Comparison of ENCODE assay signal across 28 cellular contexts in the genomic region with DNA sequence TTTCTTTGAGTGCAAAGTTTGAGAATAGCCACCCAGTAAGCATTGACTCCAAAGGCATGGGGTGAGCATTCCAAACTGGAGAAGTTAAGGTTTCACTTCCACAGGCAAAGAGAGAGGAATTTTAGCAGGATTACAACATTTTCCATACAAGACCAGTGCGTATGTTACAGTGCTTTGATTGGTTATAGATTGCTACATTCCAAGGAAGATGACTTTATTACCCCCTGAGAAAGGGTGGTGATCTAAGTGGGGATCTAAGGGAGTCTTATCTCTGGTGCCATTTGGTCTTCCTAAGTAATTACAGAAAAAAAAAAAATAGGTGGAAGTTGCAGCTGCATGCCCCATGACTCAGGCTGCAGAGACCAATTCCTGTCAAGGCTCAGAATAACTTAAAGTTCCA. TPM values are rescaled to one million over a fixed set of nuclear protein-coding genes. Genes with fewer than 3 reads are reported as not detected.
A peak's percentile ranks its signal among the peaks of the same experiment; 100 is the strongest.
DNase-seq lines count a peak whose midpoint lies in the region; ATAC-seq and TF ChIP-seq lines count a peak whose summit lies in the region.
"Had no signal": no experiment of that assay in that cellular context is flagged by ENCODE, and none has a peak within 500 bp of the region (broad histone marks: within the 10 kb centered on the region; RNA-seq: fewer than 3 reads in every experiment).

No MANE protein-coding gene starts in this region.

- H3K18ac ChIP-seq in IMR-90 (ENCODE audit: low read depth, low read length), result no peak overlapping the region

- no peak overlapping the region for H3K27ac Mint-ChIP-seq in CD4-positive, alpha-beta T cell
- no peak overlapping the region for H3K27ac Mint-ChIP-seq in activated T-helper 17 cell treated with anti-CD3 and anti-CD28 coated beads, Interleukin-2, amount 50 U/mL, for 72 hours
- H3K27ac Mint-ChIP-seq: activated CD4-positive, alpha-beta memory T cell treated with anti-CD3 and anti-CD28 coated beads for 36 hours; stimulated activated memory B cell treated with anti-CD40 and anti-IgM and Interleukin-4, amounts not matched to agents 10 μg/mL and 1 μg/mL and 100 μg/mL, for 72 hours; T-helper 1 cell treated with Interleukin-12 subunit alpha and Interleukin-12 subunit beta and Interleukin-4 antibody, amounts not matched to agents 30 μg/mL and 1 μg/mL, for 36 hours had no signal

- no peak overlapping the region for H4K91ac ChIP-seq in IMR-90 (ENCODE audit: insufficient read depth, low read depth, low read length)

- no peaks in the 10 kb centered on the region for H3K79me1 ChIP-seq in IMR-90 (ENCODE audit: low read depth in 1 of 2, low read length in 2 of 2)

- H3K4me1 ChIP-seq in IMR-90 (ENCODE audit: control insufficient read depth, insufficient read depth, low read length), result peaks cover 9% of the 10 kb centered on the region
- peaks cover 22% of the 10 kb centered on the region for H3K4me1 ChIP-seq in hepatocyte (ENCODE audit: insufficient read depth)
- no peaks in the 10 kb centered on the region for H3K4me1 ChIP-seq in prostate gland (replicated peaks)
- H3K4me1 ChIP-seq in tibial artery, result no peaks in the 10 kb centered on the region
- H3K4me1 ChIP-seq: esophagus muscularis mucosa had no signal

- no peaks in the 10 kb centered on the region for H3K9me3 Mint-ChIP-seq in CD4-positive, alpha-beta T cell
- H3K9me3 Mint-ChIP-seq in activated T-helper 17 cell treated with anti-CD3 and anti-CD28 coated beads, Interleukin-2, amount 50 U/mL, for 72 hours, result no peaks in the 10 kb centered on the region
- H3K9me3 Mint-ChIP-seq: activated CD4-positive, alpha-beta memory T cell treated with anti-CD3 and anti-CD28 coated beads for 36 hours; activated naive CD4-positive, alpha-beta T cell treated with anti-CD3 and anti-CD28 coated beads, Interleukin-2, amount 50 U/mL, for 72 hours; CD8-positive, alpha-beta T cell; neural crest cell; stimulated activated memory B cell treated with anti-CD40 and anti-IgM and Interleukin-4, amounts not matched to agents 10 μg/mL and 1 μg/mL and 100 μg/mL, for 72 hours; T-helper 1 cell treated with Interleukin-12 subunit alpha and Interleukin-12 subunit beta and Interleukin-4 antibody, amounts not matched to agents 30 μg/mL and 1 μg/mL, for 36 hours had no signal

- H2BK15ac ChIP-seq in IMR-90 (ENCODE audit: low read depth, low read length), result no peak overlapping the region

- no peaks in the 10 kb centered on the region for H3K27me3 Mint-ChIP-seq in CD4-positive, alpha-beta T cell
- H3K27me3 Mint-ChIP-seq in activated T-helper 17 cell treated with anti-CD3 and anti-CD28 coated beads, Interleukin-2, amount 50 U/mL, for 72 hours, result no peaks in the 10 kb centered on the region
- H3K27me3 Mint-ChIP-seq: activated CD4-positive, alpha-beta memory T cell treated with anti-CD3 and anti-CD28 coated beads for 36 hours; stimulated activated memory B cell treated with anti-CD40 and anti-IgM and Interleukin-4, amounts not matched to agents 10 μg/mL and 1 μg/mL and 100 μg/mL, for 72 hours had no signal

- ATAC-seq in IMR-90 (ENCODE audit: low read depth), result peak; percentile 84
- no peak for ATAC-seq in CD4-positive, alpha-beta T cell (ENCODE audit: poor library complexity)
- ATAC-seq in activated T-helper 17 cell treated with anti-CD3 and anti-CD28 coated beads, Interleukin-2, amount 50 U/mL, for 72 hours (replicated peaks), result no peak
- ATAC-seq: A549; activated naive CD4-positive, alpha-beta T cell treated with anti-CD3 and anti-CD28 coated beads, Interleukin-2, amount 50 U/mL, for 72 hours; CD8-positive, alpha-beta T cell; HCT116; stimulated activated memory B cell treated with anti-CD40 and anti-IgM and Interleukin-4, amounts not matched to agents 10 μg/mL and 1 μg/mL and 100 μg/mL, for 72 hours had no signal

- H3K4me3 Mint-ChIP-seq in CD4-positive, alpha-beta T cell, result no peak overlapping the region
- H3K4me3 Mint-ChIP-seq in activated T-helper 17 cell treated with anti-CD3 and anti-CD28 coated beads, Interleukin-2, amount 50 U/mL, for 72 hours, result no peak overlapping the region
- H3K4me3 Mint-ChIP-seq: activated CD4-positive, alpha-beta memory T cell treated with anti-CD3 and anti-CD28 coated beads for 36 hours; CD8-positive, alpha-beta T cell; neural crest cell; stimulated activated memory B cell treated with anti-CD40 and anti-IgM and Interleukin-4, amounts not matched to agents 10 μg/mL and 1 μg/mL and 100 μg/mL, for 72 hours; T-helper 1 cell treated with Interleukin-12 subunit alpha and Interleukin-12 subunit beta and Interleukin-4 antibody, amounts not matched to agents 30 μg/mL and 1 μg/mL, for 36 hours had no signal

- no peak for TF ChIP-seq RAD21 in IMR-90 (IDR thresholded peaks at IDR 0.05; ENCODE audit: low read length)

- no peaks in the 10 kb centered on the region for H3K9me3 ChIP-seq in IMR-90 (ENCODE audit: control insufficient read depth, insufficient read depth, low read length)
- H3K9me3 ChIP-seq in hepatocyte (ENCODE audit: low read depth), result no peaks in the 10 kb centered on the region
- H3K9me3 ChIP-seq in prostate gland, result no peaks in the 10 kb centered on the region
- no peaks in the 10 kb centered on the region for H3K9me3 ChIP-seq in CD4-positive, alpha-beta T cell (ENCODE audit: control insufficient read depth, low read length)
- H3K9me3 ChIP-seq in tibial artery, result no peaks in the 10 kb centered on the region
- H3K9me3 ChIP-seq: A549, esophagus muscularis mucosa had no signal

- peaks cover 37% of the 10 kb centered on the region for H3K36me3 ChIP-seq in IMR-90 (ENCODE audit: control insufficient read depth, insufficient read depth, low read length)
- no peaks in the 10 kb centered on the region for H3K36me3 ChIP-seq in hepatocyte (replicated peaks; ENCODE audit: insufficient read depth, low read depth)
- peaks cover 0 to 11% of the 10 kb centered on the region in 2 donors for H3K36me3 ChIP-seq in prostate gland
- H3K36me3 ChIP-seq in tibial artery, result peaks cover 44 to 97% (median 81%) of the 10 kb centered on the region in 3 donors
- H3K36me3 ChIP-seq: brain microvascular endothelial cell had no signal

- H3K27ac ChIP-seq in IMR-90 (ENCODE audit: insufficient read depth, low read length), result no peak overlapping the region
- H3K27ac ChIP-seq in hepatocyte, result peak overlapping the region; percentile 71
- H3K27ac ChIP-seq in prostate gland, result no peak overlapping the region
- no peak overlapping the region for H3K27ac ChIP-seq in CD4-positive, alpha-beta T cell (ENCODE audit: low read depth, low read length)
- H3K27ac ChIP-seq in tibial artery, result no peak overlapping the region
- H3K27ac ChIP-seq: A549, brain microvascular endothelial cell, esophagus muscularis mucosa, WERI-Rb-1 had no signal

- TF ChIP-seq CTCF in AG04449 (IDR thresholded peaks at IDR 0.05; ENCODE audit: insufficient read depth, low read length, missing control alignments) (no peak), IMR-90 (conservative IDR thresholded peaks at IDR 0.05; ENCODE audit: low read depth, low read length) (no peak), cardiac fibroblast (IDR thresholded peaks at IDR 0.05; ENCODE audit: low read depth, low read length) (no peak), hepatocyte (IDR thresholded peaks at IDR 0.05; ENCODE audit: poor library complexity) (no peak), prostate gland (IDR thresholded peaks at IDR 0.05) (no peak), tibial artery (IDR thresholded peaks at IDR 0.05) (no peak)
- TF ChIP-seq CTCF in CD4-positive, alpha-beta T cell (IDR thresholded peaks at IDR 0.05), result no peak

- H4K5ac ChIP-seq in IMR-90 (ENCODE audit: low read depth, low read length), result no peak overlapping the region

- no peak overlapping the region for H3K4ac ChIP-seq in IMR-90 (ENCODE audit: low read depth, low read length)

- intact Hi-C loops in IMR-90 (cut with micrococcal nuclease) (no loop called here), prostate gland (cut with DNase I) (no loop called here), tibial artery (cut with DNase I; ENCODE audit: low total_unique reads) (no loop called here)
- intact Hi-C loops in CD4-positive, alpha-beta T cell (cut with DNase I, micrococcal nuclease), result no loop called here

- dilution Hi-C loops in IMR-90 (cut with HindIII; ENCODE audit: low sequenced_read_pairs, unreplicated experiment), result no loop called here

- H3K79me2 ChIP-seq in hepatocyte, result no peaks in the 10 kb centered on the region

- POLR2A ChIA-PET in AG04449 (lab: Yijun Ruan, JAX), result interaction anchor here (1.4 kb wide), 1 partner anchor 10 kb away, joined by 4 read pairs; no protein-coding TSS in a partner anchor
- POLR2A ChIA-PET in IMR-90 (lab: Charles Lee; ENCODE audit: unreplicated experiment), result no interaction called here
- POLR2A ChIA-PET in CD4-positive, alpha-beta T cell (lab: Charles Lee), result no interaction called here

- H2BK5ac ChIP-seq in IMR-90 (ENCODE audit: low read depth, low read length, poor library complexity, severe bottlenecking), result no peak overlapping the region

- no peak overlapping the region for H3K9ac ChIP-seq in IMR-90 (ENCODE audit: low read depth, low read length)

- H2AK5ac ChIP-seq in IMR-90 (ENCODE audit: low read depth, low read length), result no peak overlapping the region

- CTCF ChIA-PET in AG04449 (lab: Yijun Ruan, JAX), result interaction anchor here (1.0 to 1.4 kb wide), 3 partner anchors 10 to 38 kb away, joined by 3 to 6 read pairs (median 4); partner anchors contain the start of gene POLDIP2
- CTCF ChIA-PET in IMR-90 (lab: Yijun Ruan, JAX), result interaction anchor here (1.1 kb wide), 1 partner anchor 22 kb away, joined by 6 read pairs; no protein-coding TSS in a partner anchor
- CTCF ChIA-PET in CD4-positive, alpha-beta T cell (lab: Charles Lee), result no interaction called here

- DNase-seq in AG04449 (ENCODE audit: low read depth, low spot score), result peak; percentile 54
- peak; percentile 64 for DNase-seq in IMR-90
- DNase-seq in cardiac fibroblast (ENCODE audit: low read depth in 2 of 2), result peak; percentile 9 to 31
- peak; percentile 50 for DNase-seq in hepatocyte (ENCODE audit: low spot score)
- DNase-seq in prostate gland (ENCODE audit: low spot score), result no peak
- DNase-seq in CD4-positive, alpha-beta T cell, result no peak
- DNase-seq in tibial artery, result no peak
- DNase-seq: activated CD4-positive, alpha-beta memory T cell treated with anti-CD3 and anti-CD28 coated beads for 36 hours; brain microvascular endothelial cell; CD8-positive, alpha-beta T cell; hippocampal formation; kidney; NCI-H1105 treated with DMSO at 0.1 percent for 48 hours; NCI-H2107; NCI-H524 treated with DMSO at 0.1 percent for 48 hours; retina; SIG-M5; WERI-Rb-1 had no signal

- H2BK20ac ChIP-seq in IMR-90 (ENCODE audit: low read depth, low read length), result no peak overlapping the region

- no peak overlapping the region for H3K14ac ChIP-seq in IMR-90 (replicated peaks; ENCODE audit: low read depth, low read length)

- H3K4me3 ChIP-seq in AG04449 (ENCODE audit: low read depth, low read length) (no peak overlapping the region), IMR-90 (ENCODE audit: insufficient read depth, low read depth, low read length) (no peak overlapping the region), cardiac fibroblast (replicated peaks in 1 of 2; ENCODE audit: low read depth in 2 of 2, low read length in 2 of 2) (no peak overlapping the region), hepatocyte (no peak overlapping the region), prostate gland (no peak overlapping the region), tibial artery (no peak overlapping the region)
- H3K4me3 ChIP-seq: A549, esophagus muscularis mucosa had no signal

- H2BK120ac ChIP-seq in IMR-90 (ENCODE audit: low read depth, low read length), result no peak overlapping the region

- WGBS in IMR-90 (ENCODE audit: extremely low coverage in 2 of 2, insufficient read length in 1 of 2), 2 experiments, result no CpG with 5 or more reads among the region's 1 CpG
- 26% methylated on average over 1 of the region's 1 CpG for WGBS in hepatocyte (ENCODE audit: low lambda C conversion rate, missing lambda C conversion rate)
- 0% methylated on average over 1 of the region's 1 CpG for WGBS in prostate gland

- no peak overlapping the region for H3K56ac ChIP-seq in IMR-90 (ENCODE audit: extremely low read depth, insufficient read depth, low read length)

- no peaks in the 10 kb centered on the region for H4K20me1 ChIP-seq in IMR-90 (ENCODE audit: insufficient read depth, low read length)
- no peaks in the 10 kb centered on the region for H4K20me1 ChIP-seq in hepatocyte (ENCODE audit: insufficient read depth, poor library complexity, severe bottlenecking)

- no peaks in the 10 kb centered on the region for H3K4me1 Mint-ChIP-seq in CD4-positive, alpha-beta T cell (ENCODE audit: low read depth)
- H3K4me1 Mint-ChIP-seq in activated T-helper 17 cell treated with anti-CD3 and anti-CD28 coated beads, Interleukin-2, amount 50 U/mL, for 72 hours, result no peaks in the 10 kb centered on the region

- peaks cover 52% of the 10 kb centered on the region for H3K36me3 Mint-ChIP-seq in CD4-positive, alpha-beta T cell (ENCODE audit: low read depth)
- H3K36me3 Mint-ChIP-seq in activated T-helper 17 cell treated with anti-CD3 and anti-CD28 coated beads, Interleukin-2, amount 50 U/mL, for 72 hours (ENCODE audit: low read depth), result peaks cover 67% of the 10 kb centered on the region

- no peak overlapping the region for H4K8ac ChIP-seq in IMR-90 (ENCODE audit: low read depth in 2 of 2, low read length in 2 of 2)

- TF ChIP-seq POLR2A in IMR-90 (IDR thresholded peaks at IDR 0.05; ENCODE audit: low read depth, low read length) (no peak), prostate gland (IDR thresholded peaks at IDR 0.05) (no peak)

- no peak overlapping the region for H3K23ac ChIP-seq in IMR-90 (ENCODE audit: low read depth, low read length)

- no peaks in the 10 kb centered on the region for H3K9me2 ChIP-seq in hepatocyte (replicated peaks; ENCODE audit: insufficient read depth)

- in situ Hi-C loops in IMR-90 (cut with MboI; ENCODE audit: low sequenced_read_pairs), result no loop called here

- H2AK9ac ChIP-seq in IMR-90 (replicated peaks; ENCODE audit: low read depth, low read length, poor library complexity), result no peak overlapping the region

- BruUV-seq in IMR-90 (replicated peaks; lab: Mats Ljungman, UMichigan), result no TSS peak

- H3K4me2 ChIP-seq in IMR-90 (ENCODE audit: low read depth, low read length) (no peak overlapping the region), hepatocyte (no peak overlapping the region)
- H3K4me2 ChIP-seq: A549 had no signal

- H2AFZ ChIP-seq in IMR-90 (replicated peaks; ENCODE audit: low read length, poor library complexity) (no peak overlapping the region), hepatocyte (no peak overlapping the region)

- H3K9me1 ChIP-seq in IMR-90 (ENCODE audit: insufficient read depth, low read length), result peaks cover 19% of the 10 kb centered on the region; the same call in 1 of the 2 replicates

- H3K27me3 ChIP-seq in IMR-90 (ENCODE audit: control insufficient read depth, insufficient read depth, low read length) (no peaks in the 10 kb centered on the region), hepatocyte (no peaks in the 10 kb centered on the region), prostate gland (replicated peaks; ENCODE audit: insufficient read depth) (no peaks in the 10 kb centered on the region), tibial artery (no peaks in the 10 kb centered on the region)
- H3K27me3 ChIP-seq in CD4-positive, alpha-beta T cell (ENCODE audit: control insufficient read depth, insufficient read depth, low read length), result no peaks in the 10 kb centered on the region
- H3K27me3 ChIP-seq: brain microvascular endothelial cell, esophagus muscularis mucosa had no signal

RNA-seq across cellular contexts. Expression of gene SLC46A1, which starts 11.3 kb away (rescaled TPM):
- 2.7 and 2.8 TPM in 2 replicates for total RNA-seq in IMR-90 (2012; rRNA removed)
- 3.9 and 4.0 TPM in 2 replicates for polyA plus RNA-seq in IMR-90 (2012; rRNA removed)
- polyA plus RNA-seq in IMR-90 (2012; cell fraction: cytosol; rRNA removed), result 2.6 and 3.0 TPM in 2 replicates
- polyA plus RNA-seq in IMR-90 (2012; cell fraction: nucleus; rRNA removed; ENCODE audit: low replicate concordance), result 5.3 and 6.3 TPM in 2 replicates
- total RNA-seq in hepatocyte, result 41.9 and 54.5 TPM in 2 replicates
- polyA plus RNA-seq in hepatocyte, result 34.8 and 43.1 TPM in 2 replicates
- total RNA-seq in prostate gland, result 10 to 100 TPM; 14.9 to 20.1 TPM
- total RNA-seq in CD4-positive, alpha-beta T cell, result under 1 TPM; 0.44 to 0.45 TPM
- 1 to 10 TPM; 2.5 to 4.4 TPM for total RNA-seq in activated T-helper 17 cell treated with anti-CD3 and anti-CD28 coated beads, Interleukin-2, amount 50 U/mL, for 72 hours

RNA-seq across cellular contexts. Expression of gene SARM1, which starts 23.2 kb away (rescaled TPM):
- total RNA-seq in IMR-90 (2012; rRNA removed), result 2.5 and 3.4 TPM in 2 replicates
- 10.3 and 11.4 TPM in 2 replicates for polyA plus RNA-seq in IMR-90 (2012; rRNA removed)
- polyA plus RNA-seq in IMR-90 (2012; cell fraction: cytosol; rRNA removed), result 2.3 and 9.3 TPM in 2 replicates
- polyA plus RNA-seq in IMR-90 (2012; cell fraction: nucleus; rRNA removed; ENCODE audit: low replicate concordance), result 28.6 and 45.7 TPM in 2 replicates
- total RNA-seq in hepatocyte, result 12.8 and 19.5 TPM in 2 replicates
- polyA plus RNA-seq in hepatocyte, result 11.0 and 14.5 TPM in 2 replicates
- 10 to 100 TPM; 20.6 to 21.4 TPM for total RNA-seq in prostate gland
- 10 to 100 TPM; 12.5 to 15.4 TPM for total RNA-seq in CD4-positive, alpha-beta T cell
- 10 to 100 TPM; 30.1 to 33.7 TPM for total RNA-seq in activated T-helper 17 cell treated with anti-CD3 and anti-CD28 coated beads, Interleukin-2, amount 50 U/mL, for 72 hours

RNA-seq across cellular contexts. Expression of gene VTN, which starts 24.6 kb away (rescaled TPM):
- total RNA-seq in IMR-90 (2012; rRNA removed) (under 0.01 and 0.18 TPM in 2 replicates), hepatocyte (1,128 and 1,263 TPM in 2 replicates), prostate gland (10 to 100 TPM in 1 of 2 donors, under 1 TPM in 1; 0.14 to 57.8 TPM)
- polyA plus RNA-seq in IMR-90 (2012; rRNA removed) (0.89 and 1.0 TPM in 2 replicates), hepatocyte (613 and 763 TPM in 2 replicates)
- polyA plus RNA-seq in IMR-90 (2012; cell fraction: cytosol; rRNA removed), result 0.90 and 1.4 TPM in 2 replicates
- polyA plus RNA-seq in IMR-90 (2012; cell fraction: nucleus; rRNA removed; ENCODE audit: low replicate concordance), result 3.0 and 4.8 TPM in 2 replicates
- total RNA-seq in CD4-positive, alpha-beta T cell, result under 1 TPM; 0.16 to 0.17 TPM
- total RNA-seq in activated T-helper 17 cell treated with anti-CD3 and anti-CD28 coated beads, Interleukin-2, amount 50 U/mL, for 72 hours, result under 1 TPM; 0.16 to 0.43 TPM
- total RNA-seq: activated CD4-positive, alpha-beta memory T cell treated with anti-CD3 and anti-CD28 coated beads for 36 hours had no signal

RNA-seq across cellular contexts. Expression of gene SEBOX, which starts 29.7 kb away (rescaled TPM):
- total RNA-seq in IMR-90 (2012; rRNA removed) (not detected in 2 replicates), hepatocyte (not detected in 2 replicates), prostate gland (not detected)
- polyA plus RNA-seq in IMR-90 (2012; rRNA removed) (not detected in 2 replicates), hepatocyte (not detected in 2 replicates)
- polyA plus RNA-seq in IMR-90 (2012; cell fraction: cytosol; rRNA removed), result not detected in 2 replicates
- not detected in 2 replicates for polyA plus RNA-seq in IMR-90 (2012; cell fraction: nucleus; rRNA removed; ENCODE audit: low replicate concordance)
- not detected for total RNA-seq in CD4-positive, alpha-beta T cell
- total RNA-seq in activated T-helper 17 cell treated with anti-CD3 and anti-CD28 coated beads, Interleukin-2, amount 50 U/mL, for 72 hours, result not detected
- total RNA-seq: activated CD4-positive, alpha-beta memory T cell treated with anti-CD3 and anti-CD28 coated beads for 36 hours; activated naive CD4-positive, alpha-beta T cell treated with anti-CD3 and anti-CD28 coated beads, Interleukin-2, amount 50 U/mL, for 72 hours; CD8-positive, alpha-beta T cell; esophagus muscularis mucosa; kidney; mesenteric fat pad; neural crest cell had no signal
- polyA plus RNA-seq: A549, thymus had no signal

RNA-seq across cellular contexts. Expression of gene POLDIP2, which starts 37.4 kb away (rescaled TPM):
- total RNA-seq in IMR-90 (2012; rRNA removed) (58.3 and 66.7 TPM in 2 replicates), hepatocyte (81.6 and 82.9 TPM in 2 replicates), prostate gland (100 to 1,000 TPM in 1 of 2 donors, 10 to 100 TPM in 1; 94.4 to 140 TPM)
- polyA plus RNA-seq in IMR-90 (2012; rRNA removed) (72.0 and 77.8 TPM in 2 replicates), hepatocyte (118 and 122 TPM in 2 replicates)
- polyA plus RNA-seq in IMR-90 (2012; cell fraction: cytosol; rRNA removed), result 70.5 and 80.8 TPM in 2 replicates
- 33.1 and 46.5 TPM in 2 replicates for polyA plus RNA-seq in IMR-90 (2012; cell fraction: nucleus; rRNA removed; ENCODE audit: low replicate concordance)
- 10 to 100 TPM; 22.1 to 23.9 TPM for total RNA-seq in CD4-positive, alpha-beta T cell
- 100 to 1,000 TPM in 1 of 2 donors, 10 to 100 TPM in 1; 48.9 to 109 TPM for total RNA-seq in activated T-helper 17 cell treated with anti-CD3 and anti-CD28 coated beads, Interleukin-2, amount 50 U/mL, for 72 hours

Comparison
In these comparisons a context has a peak if more than half of its experiments do, and no peak if none do; other contexts are left out.
1. DNase-seq: peak in AG04449 (single experiment), IMR-90 (single experiment), cardiac fibroblast (2 of 2) and hepatocyte (single experiment); none in prostate gland (single experiment), CD4-positive, alpha-beta T cell (0 of 10) and tibial artery (0 of 2).
2. RNA of gene VTN, which starts 24.6 kb away (total RNA-seq): 1,128 to 1,263 TPM in hepatocyte; 0.14 to 57.8 TPM in prostate gland, 0.16 to 0.43 TPM in activated T-helper 17 cell treated with anti-CD3 and anti-CD28 coated beads, Interleukin-2, amount 50 U/mL, for 72 hours, under 0.01 to 0.18 TPM in IMR-90 and 0.16 to 0.17 TPM in CD4-positive, alpha-beta T cell; every median in the first group is over 10 times any median in the second.